Comparison of ENCODE assay signal across 25 cellular contexts in genomic region chr11:77063407-77063806, GRCh38. TPM values are rescaled to one million over a fixed set of nuclear protein-coding genes. Genes with fewer than 3 reads are reported as not detected.
DNase-seq lines count a peak whose midpoint lies in the region; ATAC-seq, FAIRE-seq and TF ChIP-seq lines count a peak whose summit lies in the region.
"Had no signal": no experiment of that assay in that cellular context is flagged by ENCODE, and none has a peak within 500 bp of the region (broad histone marks: within the 10 kb centered on the region; RNA-seq: fewer than 3 reads in every experiment).

No MANE protein-coding gene starts in this region.

- 94% methylated on average over 1 of the region's 1 CpG for WGBS in liver
- WGBS in HepG2 (ENCODE audit: low lambda C conversion rate) = 71% methylated on average over 1 of the region's 1 CpG
- 90 to 100% methylated on average over 1 of the region's 1 CpG for WGBS in endodermal cell (ENCODE audit: insufficient coverage in 1 of 2, insufficient read length in 1 of 2), 2 experiments

- DNase-seq in HepG2 (ENCODE audit: low spot score) (no peak), endodermal cell (peak; percentile 33), AG20443 (ENCODE audit: low spot score) (no peak), caudate nucleus (lab: John Stamatoyannopoulos, UW) (no peak)
- DNase-seq: 8988T; CD8-positive, alpha-beta memory T cell; GF-D8; MV-4-11; NCI-H1417 treated with DMSO at 0.1 percent for 48 hours; NCI-H1930; NCI-H2171 treated with DMSO at 0.1 percent for 48 hours; NCI-H446 treated with DMSO at 0.1 percent for 48 hours; NK-92 treated with Interleukin-12 subunit alpha and Interleukin-12 subunit beta, amount 100 ng/mL, for 24 hours; SHP77 treated with DMSO at 0.1 percent for 48 hours had no signal

- ATAC-seq in HepG2 = no peak
- ATAC-seq in activated T-helper 17 cell treated with anti-CD3 and anti-CD28 coated beads, Interleukin-2, amount 50 U/mL, for 72 hours (replicated peaks) = no peak
- ATAC-seq in GM18858 (IDR thresholded peaks at IDR 0.05; ENCODE audit: unreplicated experiment) = no peak
- ATAC-seq: SK-N-SH treated with all-trans-retinoic acid at 6 μM for 48 hours had no signal

- H3K36me3 ChIP-seq in liver (ENCODE audit: control insufficient read depth in 4 of 4, insufficient read depth in 3 of 4, low read depth in 1 of 4, low read length in 3 of 4) (no peaks in the 10 kb centered on the region), HepG2 (replicated peaks in 1 of 2; ENCODE audit: control insufficient read depth in 1 of 2, insufficient read depth in 2 of 2, low read length in 2 of 2) (no peaks in the 10 kb centered on the region), endodermal cell (ENCODE audit: control insufficient read depth, insufficient read depth, low read length) (no peaks in the 10 kb centered on the region), muscle layer of duodenum (ENCODE audit: control insufficient read depth in 1 of 2, insufficient read depth in 2 of 2, low read length in 2 of 2) (no peaks in the 10 kb centered on the region)
- H3K36me3 ChIP-seq: BLaER1 had no signal

- POLR2A ChIA-PET in HepG2 (lab: Yijun Ruan, JAX) = interaction anchor here (1.2 to 3.6 kb wide), 2 partner anchors 16 to 32 kb away, joined by 5 to 16 read pairs; no protein-coding TSS in a partner anchor

- H3K9ac ChIP-seq in liver (ENCODE audit: low read depth in 1 of 2, low read length in 2 of 2) (no peak overlapping the region), HepG2 (ENCODE audit: insufficient read depth, low read depth, low read length) (no peak overlapping the region), endodermal cell (ENCODE audit: extremely low read depth, low read length, poor library complexity, severe bottlenecking) (no peak overlapping the region)
- H3K9ac ChIP-seq: BLaER1 had no signal

- no peaks in the 10 kb centered on the region for H3K36me3 Mint-ChIP-seq in endodermal cell (ENCODE audit: low read depth)
- H3K36me3 Mint-ChIP-seq in activated T-helper 17 cell treated with anti-CD3 and anti-CD28 coated beads, Interleukin-2, amount 50 U/mL, for 72 hours (ENCODE audit: low read depth) = no peaks in the 10 kb centered on the region

- TF ChIP-seq POLR2A in HepG2 (IDR thresholded peaks at IDR 0.05; ENCODE audit: insufficient read depth in 1 of 2, low read depth in 2 of 2, low read length in 2 of 2) = no peak

- CTCF ChIA-PET in HepG2 (lab: Yijun Ruan, JAX; ENCODE audit: low intra/inter-chr PET ratio, low total read pairs) = interaction anchor here (0.6 kb wide), 1 partner anchor 16 kb away, joined by 3 read pairs; no protein-coding TSS in a partner anchor

- H3K9me3 Mint-ChIP-seq in endodermal cell = peaks cover 5% of the 10 kb centered on the region
- no peaks in the 10 kb centered on the region for H3K9me3 Mint-ChIP-seq in activated T-helper 17 cell treated with anti-CD3 and anti-CD28 coated beads, Interleukin-2, amount 50 U/mL, for 72 hours

- TF ChIP-seq CTCF in liver (IDR thresholded peaks at IDR 0.05; ENCODE audit: low read depth, low read length, missing input control) (no peak), HepG2 (CRISPR knock-in tag; IDR thresholded peaks at IDR 0.05) (no peak), endodermal cell (conservative IDR thresholded peaks at IDR 0.05) (no peak)

- H3K4me3 ChIP-seq in liver (ENCODE audit: low read depth in 1 of 3, low read length in 3 of 3) (no peak overlapping the region), HepG2 (replicated peaks in 1 of 3; ENCODE audit: insufficient read depth in 1 of 3, low read depth in 2 of 3, low read length in 3 of 3) (no peak overlapping the region), endodermal cell (ENCODE audit: low read length) (no peak overlapping the region), muscle layer of duodenum (ENCODE audit: low read depth in 1 of 2, low read length in 2 of 2) (no peak overlapping the region)
- H3K4me3 ChIP-seq: BLaER1 had no signal

- no peak overlapping the region for H3K4me2 ChIP-seq in HepG2 (ENCODE audit: low read depth, low read length)
- H3K4me2 ChIP-seq: BLaER1 had no signal

- H2AFZ ChIP-seq in HepG2 (ENCODE audit: low read length) = no peak overlapping the region

- H3K4me3 Mint-ChIP-seq in endodermal cell = no peak overlapping the region
- no peak overlapping the region for H3K4me3 Mint-ChIP-seq in activated T-helper 17 cell treated with anti-CD3 and anti-CD28 coated beads, Interleukin-2, amount 50 U/mL, for 72 hours
- H3K4me3 Mint-ChIP-seq: H9 had no signal

- BruUV-seq in HepG2 (replicated peaks; lab: Mats Ljungman, UMichigan) = no TSS peak

- intact Hi-C loops in HepG2 (cut with micrococcal nuclease; ENCODE audit: unreplicated experiment) = no loop called here

- H3K4me1 Mint-ChIP-seq in endodermal cell = peaks cover 15% of the 10 kb centered on the region
- H3K4me1 Mint-ChIP-seq in activated T-helper 17 cell treated with anti-CD3 and anti-CD28 coated beads, Interleukin-2, amount 50 U/mL, for 72 hours = peaks cover 4% of the 10 kb centered on the region

- H3K27me3 ChIP-seq in liver (ENCODE audit: control insufficient read depth in 4 of 4, insufficient read depth in 4 of 4, low read length in 3 of 4) (no peaks in the 10 kb centered on the region), HepG2 (ENCODE audit: control insufficient read depth in 1 of 2, insufficient read depth in 2 of 2, low read length in 2 of 2) (peaks cover 14 to 29% of the 10 kb centered on the region in 2 experiments; a peak in 4 of 5 replicates), endodermal cell (ENCODE audit: control insufficient read depth, insufficient read depth, low read length, poor library complexity, severe bottlenecking) (no peaks in the 10 kb centered on the region), muscle layer of duodenum (ENCODE audit: low read depth, low read length) (no peaks in the 10 kb centered on the region)

- in situ Hi-C loops in HepG2 (cut with HindIII; ENCODE audit: extremely low pct_ligation_motif_present, low pct_unique_long_range_greater_than_20kb) = no loop called here

- no peak overlapping the region for H3K27ac Mint-ChIP-seq in endodermal cell
- H3K27ac Mint-ChIP-seq in activated T-helper 17 cell treated with anti-CD3 and anti-CD28 coated beads, Interleukin-2, amount 50 U/mL, for 72 hours = no peak overlapping the region
- H3K27ac Mint-ChIP-seq: H9 had no signal

- H3K79me2 ChIP-seq in HepG2 (ENCODE audit: insufficient read depth, low read length) = no peaks in the 10 kb centered on the region

- H3K27me3 Mint-ChIP-seq in endodermal cell (ENCODE audit: insufficient read depth) = peaks cover 21% of the 10 kb centered on the region
- peaks cover 4% of the 10 kb centered on the region for H3K27me3 Mint-ChIP-seq in activated T-helper 17 cell treated with anti-CD3 and anti-CD28 coated beads, Interleukin-2, amount 50 U/mL, for 72 hours

- 0 out of 2 replicates have a peak, but pooled peaks cover 4% of the 10 kb centered on the region for H4K20me1 ChIP-seq in HepG2 (ENCODE audit: insufficient read depth, low read length)

- TF ChIP-seq RAD21 in liver (IDR thresholded peaks at IDR 0.05) (no peak), HepG2 (CRISPR knock-in tag; IDR thresholded peaks at IDR 0.05) (no peak)

- no peaks in the 10 kb centered on the region for H3K9me3 ChIP-seq in liver (ENCODE audit: control insufficient read depth in 4 of 4, low read length in 3 of 4)
- H3K9me3 ChIP-seq in HepG2 (ENCODE audit: low read length) = peaks cover 6% of the 10 kb centered on the region
- H3K9me3 ChIP-seq in endodermal cell (ENCODE audit: control insufficient read depth, low read length) = no peaks in the 10 kb centered on the region
- no peaks in the 10 kb centered on the region for H3K9me3 ChIP-seq in muscle layer of duodenum (ENCODE audit: control insufficient read depth in 1 of 2, low read length in 2 of 2)

- H3K4me1 ChIP-seq in liver (ENCODE audit: control insufficient read depth in 4 of 4, insufficient read depth in 4 of 4, low read length in 3 of 4) = peaks cover 11 to 55% (median 44%) of the 10 kb centered on the region in 4 donors
- H3K4me1 ChIP-seq in HepG2 (ENCODE audit: insufficient read depth, low read length) = peaks cover 51% of the 10 kb centered on the region
- peaks cover 8% of the 10 kb centered on the region for H3K4me1 ChIP-seq in endodermal cell (ENCODE audit: control insufficient read depth, insufficient read depth, low read length)
- H3K4me1 ChIP-seq in muscle layer of duodenum (ENCODE audit: control insufficient read depth in 1 of 2, insufficient read depth in 2 of 2, low read length in 2 of 2) = peaks cover 6 to 7% of the 10 kb centered on the region in 2 donors

- no peak for FAIRE-seq in HepG2 (lab: Jason Lieb, UNC)
- FAIRE-seq: GM12892, HTR-8/SVneo had no signal

- TF ChIP-seq EP300 in HepG2 (IDR thresholded peaks at IDR 0.05; ENCODE audit: low read depth in 2 of 2, low read length in 2 of 2) (no peak), HepG2 (CRISPR knock-in tag; IDR thresholded peaks at IDR 0.05; ENCODE audit: borderline replicate concordance) (no peak)

- H3K27ac ChIP-seq in liver (ENCODE audit: low read depth in 1 of 2, low read length in 2 of 2) (peak overlapping the region; percentile 23 to 31), HepG2 (ENCODE audit: extremely low read length, insufficient read depth, low read length) (no peak overlapping the region), endodermal cell (ENCODE audit: low read depth, low read length) (no peak overlapping the region), muscle layer of duodenum (ENCODE audit: low read length) (peak overlapping the region; percentile 23), caudate nucleus (ENCODE audit: low read depth, low read length) (no peak overlapping the region)
- H3K27ac ChIP-seq: BLaER1 had no signal

RNA-seq across cellular contexts. Expression of gene CAPN5, which starts 3.4 kb away (rescaled TPM):
- total RNA-seq in liver (10 to 100 TPM in 1 of 2 donors, 1 to 10 TPM in 1; 6.5 to 25.8 TPM), HepG2 (2016; rRNA removed; fragmentation: Illumina TruSeq; extraction: Trizol) (0.22 and 0.27 TPM in 2 replicates), endodermal cell (10 to 100 TPM; 17.5 to 21.5 TPM)
- polyA plus RNA-seq in liver (10 to 100 TPM; 18.1 to 18.3 TPM), HepG2 (2011; rRNA removed) (1.2 and 2.1 TPM in 2 replicates)
- 0.09 TPM in 1 of 2 replicates, not detected in the other for total RNA-seq in HepG2 (2016; cell fraction: cytosol; rRNA removed; fragmentation: Illumina TruSeq; extraction: Trizol; ENCODE audit: low read depth)
- total RNA-seq in HepG2 (2016; cell fraction: insoluble cytoplasmic fraction; rRNA removed; fragmentation: Illumina TruSeq; extraction: Trizol) = 0.27 and 0.28 TPM in 2 replicates
- 0.28 and 0.34 TPM in 2 replicates for total RNA-seq in HepG2 (2016; cell fraction: membrane; rRNA removed; fragmentation: Illumina TruSeq; extraction: Trizol)
- 0.66 and 0.75 TPM in 2 replicates for total RNA-seq in HepG2 (2016; cell fraction: nucleus; rRNA removed; fragmentation: Illumina TruSeq; extraction: Trizol)
- polyA plus RNA-seq in HepG2 (2011; cell fraction: cytosol; rRNA removed) = 0.95 and 1.0 TPM in 2 replicates
- polyA plus RNA-seq in HepG2 (2011; cell fraction: nucleus; rRNA removed) = 3.7 and 6.7 TPM in 2 replicates
- polyA plus RNA-seq in HepG2 (2012) = 0.94 and 2.0 TPM in 2 replicates
- polyA plus RNA-seq in HepG2 (2016; cell fraction: cytosol; fragmentation: Illumina TruSeq; extraction: Trizol; ENCODE audit: low read depth) = 0.19 and 0.23 TPM in 2 replicates
- polyA plus RNA-seq in HepG2 (2016; cell fraction: insoluble cytoplasmic fraction; fragmentation: Illumina TruSeq; extraction: Trizol; ENCODE audit: low read depth) = 0.93 and 1.1 TPM in 2 replicates
- polyA plus RNA-seq in HepG2 (2016; cell fraction: membrane; fragmentation: Illumina TruSeq; extraction: Trizol; ENCODE audit: low read depth) = 0.37 and 0.48 TPM in 2 replicates
- polyA plus RNA-seq in HepG2 (2016; cell fraction: nucleus; fragmentation: Illumina TruSeq; extraction: Trizol; ENCODE audit: insufficient read depth, low read depth) = 0.68 and 0.85 TPM in 2 replicates
- 0.49 and 2.0 TPM in 2 replicates for polyA minus RNA-seq in HepG2 (2011; rRNA and poly(A)+ RNA removed; ENCODE audit: low replicate concordance)
- 0.88 and 0.99 TPM in 2 replicates for polyA minus RNA-seq in HepG2 (2011; cell fraction: cytosol; rRNA and poly(A)+ RNA removed)
- 1.0 and 1.7 TPM in 2 replicates for polyA minus RNA-seq in HepG2 (2011; cell fraction: nucleus; rRNA and poly(A)+ RNA removed)
- 12.3 TPM for polyA plus RNA-seq in endodermal cell (2013, experiment 1 of 2)
- 14.8 TPM for polyA plus RNA-seq in endodermal cell (2013, experiment 2 of 2)
- total RNA-seq in activated T-helper 17 cell treated with anti-CD3 and anti-CD28 coated beads, Interleukin-2, amount 50 U/mL, for 72 hours = under 1 TPM; 0.19 to 0.93 TPM

RNA-seq across cellular contexts. Expression of gene B3GNT6, which starts 29.2 kb away (rescaled TPM):
- total RNA-seq in liver (not detected), HepG2 (2016; rRNA removed; fragmentation: Illumina TruSeq; extraction: Trizol) (not detected in 2 replicates), endodermal cell (not detected)
- polyA plus RNA-seq in liver (not detected), HepG2 (2011; rRNA removed) (not detected in 2 replicates)
- not detected in 2 replicates for total RNA-seq in HepG2 (2016; cell fraction: cytosol; rRNA removed; fragmentation: Illumina TruSeq; extraction: Trizol; ENCODE audit: low read depth)
- total RNA-seq in HepG2 (2016; cell fraction: insoluble cytoplasmic fraction; rRNA removed; fragmentation: Illumina TruSeq; extraction: Trizol) = not detected in 2 replicates
- not detected in 2 replicates for total RNA-seq in HepG2 (2016; cell fraction: membrane; rRNA removed; fragmentation: Illumina TruSeq; extraction: Trizol)
- not detected in 2 replicates for total RNA-seq in HepG2 (2016; cell fraction: nucleus; rRNA removed; fragmentation: Illumina TruSeq; extraction: Trizol)
- polyA plus RNA-seq in HepG2 (2011; cell fraction: cytosol; rRNA removed) = not detected in 2 replicates
- polyA plus RNA-seq in HepG2 (2011; cell fraction: nucleus; rRNA removed) = not detected in 2 replicates
- polyA plus RNA-seq in HepG2 (2012) = not detected in 2 replicates
- polyA plus RNA-seq in HepG2 (2016; cell fraction: cytosol; fragmentation: Illumina TruSeq; extraction: Trizol; ENCODE audit: low read depth) = not detected in 2 replicates
- polyA plus RNA-seq in HepG2 (2016; cell fraction: insoluble cytoplasmic fraction; fragmentation: Illumina TruSeq; extraction: Trizol; ENCODE audit: low read depth) = not detected in 2 replicates
- not detected in 2 replicates for polyA plus RNA-seq in HepG2 (2016; cell fraction: membrane; fragmentation: Illumina TruSeq; extraction: Trizol; ENCODE audit: low read depth)
- polyA plus RNA-seq in HepG2 (2016; cell fraction: nucleus; fragmentation: Illumina TruSeq; extraction: Trizol; ENCODE audit: insufficient read depth, low read depth) = not detected in 2 replicates
- polyA minus RNA-seq in HepG2 (2011; rRNA and poly(A)+ RNA removed; ENCODE audit: low replicate concordance) = not detected in 2 replicates
- polyA minus RNA-seq in HepG2 (2011; cell fraction: cytosol; rRNA and poly(A)+ RNA removed) = not detected in 2 replicates
- polyA minus RNA-seq in HepG2 (2011; cell fraction: nucleus; rRNA and poly(A)+ RNA removed) = not detected in 2 replicates
- not detected for polyA plus RNA-seq in endodermal cell (2013, experiment 1 of 2)
- polyA plus RNA-seq in endodermal cell (2013, experiment 2 of 2) = not detected
- not detected for total RNA-seq in activated T-helper 17 cell treated with anti-CD3 and anti-CD28 coated beads, Interleukin-2, amount 50 U/mL, for 72 hours
- total RNA-seq: CD8-positive, alpha-beta memory T cell; Daoy; H9; OCI-LY7 had no signal
- polyA plus RNA-seq: CD8-positive, alpha-beta memory T cell had no signal

RNA-seq across cellular contexts. Expression of gene OMP, which starts 39.2 kb away (rescaled TPM):
- total RNA-seq in liver (under 1 TPM; 0.65 to 0.75 TPM), HepG2 (2016; rRNA removed; fragmentation: Illumina TruSeq; extraction: Trizol) (not detected in 2 replicates), endodermal cell (1 to 10 TPM; 1.6 to 1.7 TPM)
- polyA plus RNA-seq in liver (under 1 TPM in 1 of 2 donors, not detected in 1; 0.24 TPM), HepG2 (2011; rRNA removed) (not detected in 2 replicates)
- total RNA-seq in HepG2 (2016; cell fraction: cytosol; rRNA removed; fragmentation: Illumina TruSeq; extraction: Trizol; ENCODE audit: low read depth) = not detected in 2 replicates
- total RNA-seq in HepG2 (2016; cell fraction: insoluble cytoplasmic fraction; rRNA removed; fragmentation: Illumina TruSeq; extraction: Trizol) = not detected in 2 replicates
- total RNA-seq in HepG2 (2016; cell fraction: membrane; rRNA removed; fragmentation: Illumina TruSeq; extraction: Trizol) = not detected in 2 replicates
- total RNA-seq in HepG2 (2016; cell fraction: nucleus; rRNA removed; fragmentation: Illumina TruSeq; extraction: Trizol) = not detected in 2 replicates
- polyA plus RNA-seq in HepG2 (2011; cell fraction: cytosol; rRNA removed) = not detected in 2 replicates
- 1.9 TPM in 1 of 2 replicates, not detected in the other for polyA plus RNA-seq in HepG2 (2011; cell fraction: nucleus; rRNA removed)
- polyA plus RNA-seq in HepG2 (2012) = not detected in 2 replicates
- polyA plus RNA-seq in HepG2 (2016; cell fraction: cytosol; fragmentation: Illumina TruSeq; extraction: Trizol; ENCODE audit: low read depth) = not detected in 2 replicates
- not detected in 2 replicates for polyA plus RNA-seq in HepG2 (2016; cell fraction: insoluble cytoplasmic fraction; fragmentation: Illumina TruSeq; extraction: Trizol; ENCODE audit: low read depth)
- polyA plus RNA-seq in HepG2 (2016; cell fraction: membrane; fragmentation: Illumina TruSeq; extraction: Trizol; ENCODE audit: low read depth) = not detected in 2 replicates
- polyA plus RNA-seq in HepG2 (2016; cell fraction: nucleus; fragmentation: Illumina TruSeq; extraction: Trizol; ENCODE audit: insufficient read depth, low read depth) = not detected in 2 replicates
- not detected in 2 replicates for polyA minus RNA-seq in HepG2 (2011; rRNA and poly(A)+ RNA removed; ENCODE audit: low replicate concordance)
- not detected in 2 replicates for polyA minus RNA-seq in HepG2 (2011; cell fraction: cytosol; rRNA and poly(A)+ RNA removed)
- not detected in 2 replicates for polyA minus RNA-seq in HepG2 (2011; cell fraction: nucleus; rRNA and poly(A)+ RNA removed)
- not detected for polyA plus RNA-seq in endodermal cell (2013, experiment 1 of 2)
- polyA plus RNA-seq in endodermal cell (2013, experiment 2 of 2) = not detected
- total RNA-seq in activated T-helper 17 cell treated with anti-CD3 and anti-CD28 coated beads, Interleukin-2, amount 50 U/mL, for 72 hours = not detected
- total RNA-seq: CD8-positive, alpha-beta memory T cell; Daoy; H9; OCI-LY7 had no signal
- polyA plus RNA-seq: CD8-positive, alpha-beta memory T cell had no signal

Comparison
In these comparisons a context has a peak if more than half of its experiments do, and no peak if none do; other contexts are left out.
1. H3K27ac ChIP-seq: peak in liver (2 of 2) and muscle layer of duodenum (single experiment); none in HepG2 (single experiment), endodermal cell (single experiment) and caudate nucleus (single experiment).